In the genomic region with DNA sequence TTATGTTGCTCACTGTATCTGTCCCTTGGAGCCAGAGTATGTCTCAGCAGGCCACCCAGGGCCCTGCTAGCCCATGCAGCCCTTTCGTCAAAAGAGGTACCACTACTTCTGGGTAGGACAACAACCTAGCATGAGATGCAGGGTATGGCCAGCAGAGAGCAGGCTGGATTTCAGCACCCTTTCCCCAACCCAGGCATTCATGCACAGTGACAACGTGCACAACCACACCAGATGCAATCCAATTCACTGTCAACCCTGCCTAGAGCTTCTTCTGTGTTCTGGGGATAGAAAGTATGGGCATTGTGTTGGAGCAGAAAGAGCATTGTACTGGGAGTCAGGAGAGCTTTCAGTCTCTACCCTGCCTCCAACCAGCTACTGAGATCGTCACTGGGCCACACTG, we compare ENCODE assay signal across 1 cellular context.
TF ChIP-seq lines count a peak whose summit lies in the region.

No MANE protein-coding gene starts in this region.

TF ChIP-seq in HCT116, 20 proteins besides CTCF, POLR2A, EP300 and RAD21 (continued from another document):
- TF ChIP-seq, protein P1, sequence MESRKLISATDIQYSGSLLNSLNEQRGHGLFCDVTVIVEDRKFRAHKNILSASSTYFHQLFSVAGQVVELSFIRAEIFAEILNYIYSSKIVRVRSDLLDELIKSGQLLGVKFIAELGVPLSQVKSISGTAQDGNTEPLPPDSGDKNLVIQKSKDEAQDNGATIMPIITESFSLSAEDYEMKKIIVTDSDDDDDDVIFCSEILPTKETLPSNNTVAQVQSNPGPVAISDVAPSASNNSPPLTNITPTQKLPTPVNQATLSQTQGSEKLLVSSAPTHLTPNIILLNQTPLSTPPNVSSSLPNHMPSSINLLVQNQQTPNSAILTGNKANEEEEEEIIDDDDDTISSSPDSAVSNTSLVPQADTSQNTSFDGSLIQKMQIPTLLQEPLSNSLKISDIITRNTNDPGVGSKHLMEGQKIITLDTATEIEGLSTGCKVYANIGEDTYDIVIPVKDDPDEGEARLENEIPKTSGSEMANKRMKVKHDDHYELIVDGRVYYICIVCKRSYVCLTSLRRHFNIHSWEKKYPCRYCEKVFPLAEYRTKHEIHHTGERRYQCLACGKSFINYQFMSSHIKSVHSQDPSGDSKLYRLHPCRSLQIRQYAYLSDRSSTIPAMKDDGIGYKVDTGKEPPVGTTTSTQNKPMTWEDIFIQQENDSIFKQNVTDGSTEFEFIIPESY (IDR thresholded peaks at IDR 0.05; ENCODE audit: extremely low read depth, insufficient replicate concordance, low read length) = no peak
- TF ChIP-seq POLR2AphosphoS5 (IDR thresholded peaks at IDR 0.05; ENCODE audit: low read depth, low read length) (no peak), SRF (IDR thresholded peaks at IDR 0.05; ENCODE audit: low read depth) (no peak), YY1 (IDR thresholded peaks at IDR 0.05; ENCODE audit: extremely low read depth, insufficient replicate concordance, low read depth, low read length) (no peak), EZH2 (IDR thresholded peaks at IDR 0.05) (no peak), EZH2phosphoT487 (IDR thresholded peaks at IDR 0.05; ENCODE audit: borderline replicate concordance) (no peak), CBX3 (IDR thresholded peaks at IDR 0.05; ENCODE audit: low read depth) (no peak)
